In the genomic region with DNA sequence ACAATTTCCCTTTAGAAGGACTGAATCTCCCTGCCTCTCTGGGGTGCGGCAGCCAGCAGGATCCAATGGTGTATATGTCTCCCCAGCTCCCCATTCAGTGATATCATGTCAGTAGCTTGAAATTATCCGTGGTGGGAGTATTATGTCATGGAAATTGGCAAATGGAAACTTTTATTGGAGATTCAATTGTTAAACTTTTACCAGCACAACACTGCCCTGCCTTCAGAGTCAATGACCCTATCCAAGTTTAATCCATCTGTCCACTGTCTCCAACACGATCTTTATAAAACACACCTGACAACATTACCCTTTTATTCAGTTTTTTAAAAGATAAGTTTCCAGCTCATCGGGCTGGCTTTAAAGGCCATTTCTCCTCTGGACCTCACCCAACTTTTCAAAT, we compare ENCODE assay signal across 1 cellular context.
TF ChIP-seq lines count a peak whose summit lies in the region.

No MANE protein-coding gene starts in this region.

TF ChIP-seq in HepG2, 621 proteins besides CTCF, POLR2A, EP300 and RAD21:
- TF ChIP-seq, protein P1, sequence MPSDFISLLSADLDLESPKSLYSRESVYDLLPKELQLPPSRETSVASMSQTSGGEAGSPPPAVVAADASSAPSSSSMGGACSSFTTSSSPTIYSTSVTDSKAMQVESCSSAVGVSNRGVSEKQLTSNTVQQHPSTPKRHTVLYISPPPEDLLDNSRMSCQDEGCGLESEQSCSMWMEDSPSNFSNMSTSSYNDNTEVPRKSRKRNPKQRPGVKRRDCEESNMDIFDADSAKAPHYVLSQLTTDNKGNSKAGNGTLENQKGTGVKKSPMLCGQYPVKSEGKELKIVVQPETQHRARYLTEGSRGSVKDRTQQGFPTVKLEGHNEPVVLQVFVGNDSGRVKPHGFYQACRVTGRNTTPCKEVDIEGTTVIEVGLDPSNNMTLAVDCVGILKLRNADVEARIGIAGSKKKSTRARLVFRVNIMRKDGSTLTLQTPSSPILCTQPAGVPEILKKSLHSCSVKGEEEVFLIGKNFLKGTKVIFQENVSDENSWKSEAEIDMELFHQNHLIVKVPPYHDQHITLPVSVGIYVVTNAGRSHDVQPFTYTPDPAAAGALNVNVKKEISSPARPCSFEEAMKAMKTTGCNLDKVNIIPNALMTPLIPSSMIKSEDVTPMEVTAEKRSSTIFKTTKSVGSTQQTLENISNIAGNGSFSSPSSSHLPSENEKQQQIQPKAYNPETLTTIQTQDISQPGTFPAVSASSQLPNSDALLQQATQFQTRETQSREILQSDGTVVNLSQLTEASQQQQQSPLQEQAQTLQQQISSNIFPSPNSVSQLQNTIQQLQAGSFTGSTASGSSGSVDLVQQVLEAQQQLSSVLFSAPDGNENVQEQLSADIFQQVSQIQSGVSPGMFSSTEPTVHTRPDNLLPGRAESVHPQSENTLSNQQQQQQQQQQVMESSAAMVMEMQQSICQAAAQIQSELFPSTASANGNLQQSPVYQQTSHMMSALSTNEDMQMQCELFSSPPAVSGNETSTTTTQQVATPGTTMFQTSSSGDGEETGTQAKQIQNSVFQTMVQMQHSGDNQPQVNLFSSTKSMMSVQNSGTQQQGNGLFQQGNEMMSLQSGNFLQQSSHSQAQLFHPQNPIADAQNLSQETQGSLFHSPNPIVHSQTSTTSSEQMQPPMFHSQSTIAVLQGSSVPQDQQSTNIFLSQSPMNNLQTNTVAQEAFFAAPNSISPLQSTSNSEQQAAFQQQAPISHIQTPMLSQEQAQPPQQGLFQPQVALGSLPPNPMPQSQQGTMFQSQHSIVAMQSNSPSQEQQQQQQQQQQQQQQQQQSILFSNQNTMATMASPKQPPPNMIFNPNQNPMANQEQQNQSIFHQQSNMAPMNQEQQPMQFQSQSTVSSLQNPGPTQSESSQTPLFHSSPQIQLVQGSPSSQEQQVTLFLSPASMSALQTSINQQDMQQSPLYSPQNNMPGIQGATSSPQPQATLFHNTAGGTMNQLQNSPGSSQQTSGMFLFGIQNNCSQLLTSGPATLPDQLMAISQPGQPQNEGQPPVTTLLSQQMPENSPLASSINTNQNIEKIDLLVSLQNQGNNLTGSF (CRISPR knock-in tag; IDR thresholded peaks at IDR 0.05) = no peak
- TF ChIP-seq IRX3 (CRISPR knock-in tag; IDR thresholded peaks at IDR 0.05; ENCODE audit: borderline replicate concordance, low read depth) (no peak), WIZ (CRISPR knock-in tag; IDR thresholded peaks at IDR 0.05) (no peak), POLR2G (IDR thresholded peaks at IDR 0.05; ENCODE audit: low read depth, low read length) (no peak), SP2 (CRISPR knock-in tag; IDR thresholded peaks at IDR 0.05) (no peak), ZNF296 (CRISPR knock-in tag; conservative IDR thresholded peaks at IDR 0.05) (no peak), XBP1 (CRISPR knock-in tag; IDR thresholded peaks at IDR 0.05) (no peak), ZNF230 (CRISPR knock-in tag; IDR thresholded peaks at IDR 0.05) (no peak), ZSCAN31 (CRISPR knock-in tag; IDR thresholded peaks at IDR 0.05; ENCODE audit: low read depth) (no peak), BCL6 (CRISPR knock-in tag; IDR thresholded peaks at IDR 0.05) (no peak), HDAC2 (CRISPR knock-in tag; IDR thresholded peaks at IDR 0.05) (no peak), ZNF207 (IDR thresholded peaks at IDR 0.05; ENCODE audit: borderline replicate concordance) (no peak), CEBPG (CRISPR knock-in tag; IDR thresholded peaks at IDR 0.05) (no peak), ZNF547 (CRISPR knock-in tag; IDR thresholded peaks at IDR 0.05) (no peak)
- TF ChIP-seq, protein P2, sequence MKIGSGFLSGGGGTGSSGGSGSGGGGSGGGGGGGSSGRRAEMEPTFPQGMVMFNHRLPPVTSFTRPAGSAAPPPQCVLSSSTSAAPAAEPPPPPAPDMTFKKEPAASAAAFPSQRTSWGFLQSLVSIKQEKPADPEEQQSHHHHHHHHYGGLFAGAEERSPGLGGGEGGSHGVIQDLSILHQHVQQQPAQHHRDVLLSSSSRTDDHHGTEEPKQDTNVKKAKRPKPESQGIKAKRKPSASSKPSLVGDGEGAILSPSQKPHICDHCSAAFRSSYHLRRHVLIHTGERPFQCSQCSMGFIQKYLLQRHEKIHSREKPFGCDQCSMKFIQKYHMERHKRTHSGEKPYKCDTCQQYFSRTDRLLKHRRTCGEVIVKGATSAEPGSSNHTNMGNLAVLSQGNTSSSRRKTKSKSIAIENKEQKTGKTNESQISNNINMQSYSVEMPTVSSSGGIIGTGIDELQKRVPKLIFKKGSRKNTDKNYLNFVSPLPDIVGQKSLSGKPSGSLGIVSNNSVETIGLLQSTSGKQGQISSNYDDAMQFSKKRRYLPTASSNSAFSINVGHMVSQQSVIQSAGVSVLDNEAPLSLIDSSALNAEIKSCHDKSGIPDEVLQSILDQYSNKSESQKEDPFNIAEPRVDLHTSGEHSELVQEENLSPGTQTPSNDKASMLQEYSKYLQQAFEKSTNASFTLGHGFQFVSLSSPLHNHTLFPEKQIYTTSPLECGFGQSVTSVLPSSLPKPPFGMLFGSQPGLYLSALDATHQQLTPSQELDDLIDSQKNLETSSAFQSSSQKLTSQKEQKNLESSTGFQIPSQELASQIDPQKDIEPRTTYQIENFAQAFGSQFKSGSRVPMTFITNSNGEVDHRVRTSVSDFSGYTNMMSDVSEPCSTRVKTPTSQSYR (CRISPR knock-in tag; IDR thresholded peaks at IDR 0.05; ENCODE audit: borderline replicate concordance) = no peak
- TF ChIP-seq, protein P3, sequence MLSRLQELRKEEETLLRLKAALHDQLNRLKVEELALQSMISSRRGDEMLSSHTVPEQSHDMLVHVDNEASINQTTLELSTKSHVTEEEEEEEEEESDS (CRISPR knock-in tag; IDR thresholded peaks at IDR 0.05; ENCODE audit: borderline replicate concordance) = no peak
- TF ChIP-seq, protein P4, sequence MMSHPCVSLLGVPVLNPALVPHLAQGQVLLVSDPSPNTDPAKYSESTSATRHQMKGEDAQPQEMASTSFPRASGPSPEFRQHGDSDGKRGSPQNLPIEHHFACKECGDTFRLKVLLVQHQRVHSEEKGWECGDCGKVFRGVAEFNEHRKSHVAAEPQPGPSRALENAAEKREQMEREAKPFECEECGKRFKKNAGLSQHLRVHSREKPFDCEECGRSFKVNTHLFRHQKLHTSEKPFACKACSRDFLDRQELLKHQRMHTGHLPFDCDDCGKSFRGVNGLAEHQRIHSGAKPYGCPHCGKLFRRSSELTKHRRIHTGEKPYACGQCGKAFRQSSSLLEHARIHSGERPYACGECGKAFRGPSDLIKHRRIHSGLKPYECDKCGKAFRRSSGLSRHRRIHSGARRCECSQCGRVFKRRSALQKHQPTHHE (CRISPR knock-in tag; IDR thresholded peaks at IDR 0.05; ENCODE audit: borderline replicate concordance) = no peak
- TF ChIP-seq, protein P5, sequence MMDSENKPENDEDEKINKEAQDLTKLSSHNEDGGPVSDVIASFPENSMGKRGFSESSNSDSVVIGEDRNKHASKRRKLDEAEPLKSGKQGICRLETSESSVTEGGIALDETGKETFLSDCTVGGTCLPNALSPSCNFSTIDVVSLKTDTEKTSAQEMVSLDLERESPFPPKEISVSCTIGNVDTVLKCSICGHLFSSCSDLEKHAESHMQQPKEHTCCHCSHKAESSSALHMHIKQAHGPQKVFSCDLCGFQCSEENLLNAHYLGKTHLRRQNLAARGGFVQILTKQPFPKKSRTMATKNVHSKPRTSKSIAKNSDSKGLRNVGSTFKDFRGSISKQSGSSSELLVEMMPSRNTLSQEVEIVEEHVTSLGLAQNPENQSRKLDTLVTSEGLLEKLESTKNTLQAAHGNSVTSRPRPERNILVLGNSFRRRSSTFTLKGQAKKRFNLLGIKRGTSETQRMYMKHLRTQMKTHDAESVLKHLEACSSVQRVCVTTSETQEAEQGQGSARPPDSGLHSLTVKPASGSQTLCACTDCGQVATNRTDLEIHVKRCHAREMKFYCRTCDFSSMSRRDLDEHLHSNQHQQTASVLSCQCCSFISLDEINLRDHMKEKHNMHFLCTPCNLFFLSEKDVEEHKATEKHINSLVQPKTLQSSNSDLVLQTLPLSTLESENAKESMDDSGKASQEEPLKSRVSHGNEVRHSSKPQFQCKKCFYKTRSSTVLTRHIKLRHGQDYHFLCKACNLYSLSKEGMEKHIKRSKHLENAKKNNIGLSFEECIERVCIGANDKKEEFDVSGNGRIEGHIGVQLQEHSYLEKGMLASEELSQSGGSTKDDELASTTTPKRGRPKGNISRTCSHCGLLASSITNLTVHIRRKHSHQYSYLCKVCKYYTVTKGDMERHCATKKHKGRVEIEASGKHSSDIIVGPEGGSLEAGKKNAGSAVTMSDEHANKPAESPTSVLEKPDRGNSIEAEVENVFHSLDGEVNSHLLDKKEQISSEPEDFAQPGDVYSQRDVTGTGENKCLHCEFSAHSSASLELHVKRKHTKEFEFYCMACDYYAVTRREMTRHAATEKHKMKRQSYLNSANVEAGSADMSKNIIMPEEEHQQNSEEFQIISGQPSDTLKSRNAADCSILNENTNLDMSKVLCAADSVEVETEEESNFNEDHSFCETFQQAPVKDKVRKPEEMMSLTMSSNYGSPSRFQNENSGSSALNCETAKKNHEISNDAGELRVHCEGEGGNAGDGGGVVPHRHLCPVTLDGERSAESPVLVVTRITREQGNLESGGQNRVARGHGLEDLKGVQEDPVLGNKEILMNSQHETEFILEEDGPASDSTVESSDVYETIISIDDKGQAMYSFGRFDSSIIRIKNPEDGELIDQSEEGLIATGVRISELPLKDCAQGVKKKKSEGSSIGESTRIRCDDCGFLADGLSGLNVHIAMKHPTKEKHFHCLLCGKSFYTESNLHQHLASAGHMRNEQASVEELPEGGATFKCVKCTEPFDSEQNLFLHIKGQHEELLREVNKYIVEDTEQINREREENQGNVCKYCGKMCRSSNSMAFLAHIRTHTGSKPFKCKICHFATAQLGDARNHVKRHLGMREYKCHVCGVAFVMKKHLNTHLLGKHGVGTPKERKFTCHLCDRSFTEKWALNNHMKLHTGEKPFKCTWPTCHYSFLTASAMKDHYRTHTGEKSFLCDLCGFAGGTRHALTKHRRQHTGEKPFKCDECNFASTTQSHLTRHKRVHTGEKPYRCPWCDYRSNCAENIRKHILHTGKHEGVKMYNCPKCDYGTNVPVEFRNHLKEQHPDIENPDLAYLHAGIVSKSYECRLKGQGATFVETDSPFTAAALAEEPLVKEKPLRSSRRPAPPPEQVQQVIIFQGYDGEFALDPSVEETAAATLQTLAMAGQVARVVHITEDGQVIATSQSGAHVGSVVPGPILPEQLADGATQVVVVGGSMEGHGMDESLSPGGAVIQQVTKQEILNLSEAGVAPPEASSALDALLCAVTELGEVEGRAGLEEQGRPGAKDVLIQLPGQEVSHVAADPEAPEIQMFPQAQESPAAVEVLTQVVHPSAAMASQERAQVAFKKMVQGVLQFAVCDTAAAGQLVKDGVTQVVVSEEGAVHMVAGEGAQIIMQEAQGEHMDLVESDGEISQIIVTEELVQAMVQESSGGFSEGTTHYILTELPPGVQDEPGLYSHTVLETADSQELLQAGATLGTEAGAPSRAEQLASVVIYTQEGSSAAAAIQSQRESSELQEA (CRISPR knock-in tag; IDR thresholded peaks at IDR 0.05; ENCODE audit: not compliant biosample characterization) = no peak
- TF ChIP-seq, protein P6, sequence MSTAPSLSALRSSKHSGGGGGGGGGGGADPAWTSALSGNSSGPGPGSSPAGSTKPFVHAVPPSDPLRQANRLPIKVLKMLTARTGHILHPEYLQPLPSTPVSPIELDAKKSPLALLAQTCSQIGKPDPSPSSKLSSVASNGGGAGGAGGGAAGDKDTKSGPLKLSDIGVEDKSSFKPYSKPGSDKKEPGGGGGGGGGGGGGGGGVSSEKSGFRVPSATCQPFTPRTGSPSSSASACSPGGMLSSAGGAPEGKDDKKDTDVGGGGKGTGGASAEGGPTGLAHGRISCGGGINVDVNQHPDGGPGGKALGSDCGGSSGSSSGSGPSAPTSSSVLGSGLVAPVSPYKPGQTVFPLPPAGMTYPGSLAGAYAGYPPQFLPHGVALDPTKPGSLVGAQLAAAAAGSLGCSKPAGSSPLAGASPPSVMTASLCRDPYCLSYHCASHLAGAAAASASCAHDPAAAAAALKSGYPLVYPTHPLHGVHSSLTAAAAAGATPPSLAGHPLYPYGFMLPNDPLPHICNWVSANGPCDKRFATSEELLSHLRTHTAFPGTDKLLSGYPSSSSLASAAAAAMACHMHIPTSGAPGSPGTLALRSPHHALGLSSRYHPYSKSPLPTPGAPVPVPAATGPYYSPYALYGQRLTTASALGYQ (CRISPR knock-in tag; IDR thresholded peaks at IDR 0.05) = no peak
TF ChIP-seq in HepG2: peak in this region for 0.
